Comparison of ENCODE assay signal across 19 cellular contexts in the genomic region with DNA sequence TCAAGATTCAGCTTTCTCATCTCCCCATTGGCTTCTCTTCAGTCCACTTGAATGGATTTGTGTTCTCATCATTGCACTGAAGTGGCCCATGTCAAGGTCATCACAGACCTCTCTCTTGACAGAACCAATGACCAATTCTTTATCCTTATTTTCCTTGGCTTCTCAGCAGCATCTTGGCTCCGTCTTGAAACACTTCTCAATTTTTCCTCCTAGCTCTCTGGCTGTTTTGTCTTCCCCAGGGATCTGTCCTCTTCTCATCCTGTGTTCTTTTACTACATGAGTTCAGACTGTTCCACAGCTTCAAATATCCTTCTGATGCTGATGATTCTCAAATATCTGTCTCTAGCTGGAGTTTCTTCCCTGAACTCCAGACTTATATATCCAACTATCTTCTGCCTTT.
"Had no signal": no experiment of that assay in that cellular context is flagged by ENCODE, and none has a peak within 500 bp of the region (broad histone marks: within the 10 kb centered on the region; RNA-seq: fewer than 3 reads in every experiment).

No MANE protein-coding gene starts in this region.

- H3K9me3 Mint-ChIP-seq: activated naive CD4-positive, alpha-beta T cell treated with anti-CD3 and anti-CD28 coated beads for 36 hours; activated naive CD8-positive, alpha-beta T cell treated with anti-CD3 and anti-CD28 coated beads, Interleukin-2, amount 50 U/mL, for 24 hours; activated T-helper 17 cell treated with anti-CD3 and anti-CD28 coated beads, Interleukin-2, amount 50 U/mL, for 72 hours; stimulated activated naive CD8-positive, alpha-beta T cell treated with anti-CD3 and anti-CD28 coated beads, Interleukin-15, Interleukin-2, amounts not matched to agents 100 ng/mL and 50 ng/mL, for 24 hours; T-helper 1 cell treated with Interleukin-12 subunit alpha and Interleukin-12 subunit beta and Interleukin-4 antibody, amounts not matched to agents 30 μg/mL and 1 μg/mL, for 36 hours had no signal

- H3K4me3 Mint-ChIP-seq: activated naive CD4-positive, alpha-beta T cell treated with anti-CD3 and anti-CD28 coated beads for 36 hours; activated naive CD8-positive, alpha-beta T cell treated with anti-CD3 and anti-CD28 coated beads, Interleukin-2, amount 50 U/mL, for 24 hours; activated T-helper 17 cell treated with anti-CD3 and anti-CD28 coated beads, Interleukin-2, amount 50 U/mL, for 72 hours; naive thymus-derived CD4-positive, alpha-beta T cell; stimulated activated naive CD8-positive, alpha-beta T cell treated with anti-CD3 and anti-CD28 coated beads, Interleukin-15, Interleukin-2, amounts not matched to agents 100 ng/mL and 50 ng/mL, for 24 hours; T-helper 1 cell treated with Interleukin-12 subunit alpha and Interleukin-12 subunit beta and Interleukin-4 antibody, amounts not matched to agents 30 μg/mL and 1 μg/mL, for 36 hours had no signal

- H3K4me1 ChIP-seq: colonic mucosa, tibial artery, uterus had no signal

- H3K27me3 Mint-ChIP-seq: activated naive CD8-positive, alpha-beta T cell treated with anti-CD3 and anti-CD28 coated beads, Interleukin-2, amount 50 U/mL, for 24 hours; activated T-helper 17 cell treated with anti-CD3 and anti-CD28 coated beads, Interleukin-2, amount 50 U/mL, for 72 hours; naive thymus-derived CD4-positive, alpha-beta T cell; stimulated activated naive CD8-positive, alpha-beta T cell treated with anti-CD3 and anti-CD28 coated beads, Interleukin-15, Interleukin-2, amounts not matched to agents 100 ng/mL and 50 ng/mL, for 24 hours had no signal

- H3K4me3 ChIP-seq: cardiac muscle cell, colonic mucosa, mucosa of descending colon, ovary, spleen, tibial artery, uterus had no signal

- DNase-seq: activated CD4-positive, alpha-beta T cell treated with anti-CD3 and anti-CD28 coated beads, Interleukin-2, amount 50 U/mL, for 48 hours; activated naive CD4-positive, alpha-beta T cell treated with anti-CD3 and anti-CD28 coated beads for 36 hours; activated naive CD8-positive, alpha-beta T cell treated with anti-CD3 and anti-CD28 coated beads, Interleukin-2, amount 50 U/mL, for 24 hours; colonic mucosa; effector CD4-positive, alpha-beta T cell; islet precursor cell; mucosa of descending colon; naive thymus-derived CD4-positive, alpha-beta T cell; ovary; spleen; tibial artery; uterus; WERI-Rb-1 had no signal

- H3K27ac ChIP-seq: cardiac muscle cell, colonic mucosa, ovary, uterus, WERI-Rb-1 had no signal

- H3K9me3 ChIP-seq: colonic mucosa, mucosa of descending colon, ovary, spleen, tibial artery, uterus had no signal

- H3K36me3 ChIP-seq: cardiac muscle cell, colonic mucosa, ovary, spleen, tibial artery, uterus, WERI-Rb-1 had no signal

- H3K27me3 ChIP-seq: cardiac muscle cell, colonic mucosa, ovary, spleen, tibial artery, uterus had no signal

- H3K27ac Mint-ChIP-seq: activated naive CD4-positive, alpha-beta T cell treated with anti-CD3 and anti-CD28 coated beads for 36 hours; activated naive CD8-positive, alpha-beta T cell treated with anti-CD3 and anti-CD28 coated beads, Interleukin-2, amount 50 U/mL, for 24 hours; activated T-helper 17 cell treated with anti-CD3 and anti-CD28 coated beads, Interleukin-2, amount 50 U/mL, for 72 hours; naive thymus-derived CD4-positive, alpha-beta T cell; stimulated activated naive CD8-positive, alpha-beta T cell treated with anti-CD3 and anti-CD28 coated beads, Interleukin-15, Interleukin-2, amounts not matched to agents 100 ng/mL and 50 ng/mL, for 24 hours; T-helper 1 cell treated with Interleukin-12 subunit alpha and Interleukin-12 subunit beta and Interleukin-4 antibody, amounts not matched to agents 30 μg/mL and 1 μg/mL, for 36 hours had no signal

- ATAC-seq: activated naive CD8-positive, alpha-beta T cell treated with anti-CD3 and anti-CD28 coated beads, Interleukin-2, amount 50 U/mL, for 24 hours; activated T-helper 17 cell treated with anti-CD3 and anti-CD28 coated beads, Interleukin-2, amount 50 U/mL, for 72 hours; left lobe of liver; mucosa of descending colon; naive thymus-derived CD4-positive, alpha-beta T cell; SK-N-SH treated with all-trans-retinoic acid at 6 μM for 48 hours had no signal
